ENCODE assay signal across 6 cellular contexts in the genomic region with DNA sequence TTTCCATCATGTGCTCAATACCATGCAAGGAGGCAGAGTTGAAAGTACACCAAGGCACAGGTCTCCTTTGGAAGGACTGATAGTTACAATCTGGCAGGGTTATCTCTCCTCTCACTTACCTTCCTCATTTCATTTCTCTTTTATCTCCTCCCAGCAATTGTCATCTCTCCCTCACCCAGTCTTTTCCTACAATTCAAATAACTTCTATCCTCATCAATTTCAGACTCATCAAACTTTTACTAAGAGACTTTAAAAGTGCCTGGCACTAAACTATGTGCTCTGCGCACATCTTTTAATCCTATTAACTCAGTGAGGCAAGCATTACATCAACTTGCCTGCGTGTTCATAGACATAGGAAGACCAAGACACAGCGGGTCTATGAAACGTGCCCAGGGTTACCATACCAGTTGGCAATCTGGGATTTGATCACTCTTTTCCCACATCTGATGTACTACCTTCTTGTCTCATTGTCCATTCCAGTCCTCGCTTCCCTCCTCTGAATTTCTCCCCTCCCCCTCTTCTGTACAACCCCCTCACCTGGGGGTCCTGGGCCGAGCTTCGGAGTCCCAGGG. TPM values are rescaled to one million over a fixed set of nuclear protein-coding genes. Genes with fewer than 3 reads are reported as not detected.
DNase-seq lines count a peak whose midpoint lies in the region; ATAC-seq, FAIRE-seq and TF ChIP-seq lines count a peak whose summit lies in the region.

No MANE protein-coding gene starts in this region.

- DNase-seq in RPMI7951 (ENCODE audit: low read depth) (peak; percentile 26), thyroid gland (no peak), HTR-8/SVneo (ENCODE audit: insufficient read length, low spot score) (no peak)

- peak overlapping the region; percentile 63 to 66 for H3K4me3 ChIP-seq in gastroesophageal sphincter
- peak overlapping the region in 2 of 3 donors; percentile 93 to 96 for H3K4me3 ChIP-seq in thyroid gland (replicated peaks in 1 of 3)

- H3K27me3 ChIP-seq in gastroesophageal sphincter (no peaks in the 10 kb centered on the region), thyroid gland (no peaks in the 10 kb centered on the region)

- peaks cover 4% of the 10 kb centered on the region for H3K36me3 ChIP-seq in ES-I3 (ENCODE audit: insufficient read depth, low read length)
- H3K36me3 ChIP-seq in gastroesophageal sphincter, result peaks cover 0 to 41% of the 10 kb centered on the region in 2 donors
- H3K36me3 ChIP-seq in thyroid gland, result no peaks in the 10 kb centered on the region

- TF ChIP-seq EP300 in gastroesophageal sphincter (IDR thresholded peaks at IDR 0.05), result no peak

- no peaks in the 10 kb centered on the region for H3K9me3 ChIP-seq in ES-I3 (ENCODE audit: control insufficient read depth, insufficient read depth, low read length)
- no peaks in the 10 kb centered on the region for H3K9me3 ChIP-seq in gastroesophageal sphincter
- H3K9me3 ChIP-seq in thyroid gland, result no peaks in the 10 kb centered on the region

- intact Hi-C loops in thyroid gland (cut with DNase I), result no loop called here

- FAIRE-seq in HTR-8/SVneo (lab: Jason Lieb, UNC), result no peak

- WGBS in gastroesophageal sphincter (ENCODE audit: low coverage in 1 of 2), 2 donors, result 10 to 39% methylated on average over 3 to 5 of the region's 7 CpGs
- WGBS in thyroid gland, 2 donors, result 22 to 24% methylated on average over 7 of the region's 7 CpGs

- H3K27ac ChIP-seq in gastroesophageal sphincter (peak overlapping the region; percentile 65 to 97 (median 96)), thyroid gland (peak overlapping the region in 2 of 3 donors; percentile 91 to 94)

- H3K4me1 ChIP-seq in ES-I3 (ENCODE audit: insufficient read depth, low read length) (peaks cover 4% of the 10 kb centered on the region), gastroesophageal sphincter (peaks cover 0 to 22% (median 12%) of the 10 kb centered on the region in 3 donors), thyroid gland (peaks cover 11 to 14% of the 10 kb centered on the region in 2 donors)

- peak overlapping the region; percentile 90 for H3K9ac ChIP-seq in ES-I3 (ENCODE audit: low read depth, low read length)

- ATAC-seq in gastroesophageal sphincter, result no peak
- no peak for ATAC-seq in GM18867 (IDR thresholded peaks at IDR 0.05; ENCODE audit: unreplicated experiment)

- TF ChIP-seq POLR2A in gastroesophageal sphincter (IDR thresholded peaks at IDR 0.05) (no peak), thyroid gland (IDR thresholded peaks at IDR 0.05) (no peak)

- no peak for TF ChIP-seq CTCF in gastroesophageal sphincter (IDR thresholded peaks at IDR 0.05)
- TF ChIP-seq CTCF in thyroid gland (IDR thresholded peaks at IDR 0.05), result no peak

RNA-seq across cellular contexts. Expression of gene VARS1, which starts 1.2 kb away (rescaled TPM):
- 26.4 and 33.6 TPM in 2 replicates for total RNA-seq in RPMI7951 (2014; rRNA removed; shearing (Covaris generic))
- total RNA-seq in gastroesophageal sphincter, result 10 to 100 TPM; 25.4 to 50.6 (median 29.9) TPM
- total RNA-seq in thyroid gland, result 100 to 1,000 TPM in 1 of 4 donors, 10 to 100 TPM in 3; 33.8 to 120 (median 39.9) TPM

RNA-seq across cellular contexts. Expression of gene LSM2, which starts 12.4 kb away (rescaled TPM):
- 145 and 164 TPM in 2 replicates for total RNA-seq in RPMI7951 (2014; rRNA removed; shearing (Covaris generic))
- 10 to 100 TPM; 18.0 to 31.7 (median 28.5) TPM for total RNA-seq in gastroesophageal sphincter
- 10 to 100 TPM; 29.2 to 48.4 (median 36.5) TPM for total RNA-seq in thyroid gland

RNA-seq across cellular contexts. Expression of gene VWA7, which starts 17.3 kb away (rescaled TPM):
- total RNA-seq in RPMI7951 (2014; rRNA removed; shearing (Covaris generic)), result 0.10 and 0.36 TPM in 2 replicates
- total RNA-seq in gastroesophageal sphincter (under 1 TPM; 0.12 to 0.54 (median 0.31) TPM), thyroid gland (1 to 10 TPM; 1.2 to 8.9 (median 5.4) TPM)

RNA-seq across cellular contexts. Expression of gene HSPA1L, which starts 20.7 kb away (rescaled TPM):
- total RNA-seq in RPMI7951 (2014; rRNA removed; shearing (Covaris generic)), result 0.68 and 0.84 TPM in 2 replicates
- 1 to 10 TPM; 1.9 to 3.9 (median 2.6) TPM for total RNA-seq in gastroesophageal sphincter
- 1 to 10 TPM; 3.5 to 4.1 (median 3.9) TPM for total RNA-seq in thyroid gland

RNA-seq across cellular contexts. Expression of gene HSPA1A, which starts 21.0 kb away (rescaled TPM):
- total RNA-seq in RPMI7951 (2014; rRNA removed; shearing (Covaris generic)), result 141 and 155 TPM in 2 replicates
- total RNA-seq in gastroesophageal sphincter (100 to 1,000 TPM; 287 to 496 (median 351) TPM), thyroid gland (100 to 1,000 TPM; 148 to 320 (median 190) TPM)
